In genomic region chr5:138410996-138411640, GRCh38 we compare ENCODE assay signal across 8 cellular contexts. TPM values are rescaled to one million over a fixed set of nuclear protein-coding genes. Genes with fewer than 3 reads are reported as not detected.
A peak's percentile ranks its signal among the peaks of the same experiment; 100 is the strongest.
DNase-seq lines count a peak whose midpoint lies in the region; ATAC-seq and TF ChIP-seq lines count a peak whose summit lies in the region.
"Not testable (repeated sequence)": the region's sequence is repeated elsewhere in the genome, so short reads cannot be mapped to it uniquely, and the experiment has no call there.

No MANE protein-coding gene starts in this region.

- H3K36me3 ChIP-seq in DOHH2 (ENCODE audit: control insufficient read depth, low read length) (peaks cover 43% of the 10 kb centered on the region), SJCRH30 (peaks cover 61% of the 10 kb centered on the region), endodermal cell (ENCODE audit: control insufficient read depth, insufficient read depth, low read length) (peaks cover 74% of the 10 kb centered on the region), upper lobe of right lung (peaks cover 52% of the 10 kb centered on the region)
- not testable (repeated sequence) for H3K36me3 ChIP-seq in parathyroid adenoma (ENCODE audit: control insufficient read depth, insufficient read depth, low read length)

- not testable (repeated sequence) for H3K4me1 ChIP-seq in DOHH2 (ENCODE audit: control insufficient read depth, low read length); SJCRH30; endodermal cell (ENCODE audit: control insufficient read depth, insufficient read depth, low read length); parathyroid adenoma; upper lobe of right lung

- intact Hi-C loops in upper lobe of right lung (cut with DNase I) = not testable (repeated sequence)

- peak; percentile 26 for TF ChIP-seq CTCF in DOHH2 (IDR thresholded peaks at IDR 0.05; ENCODE audit: low read depth, low read length, poor library complexity, severe bottlenecking)
- TF ChIP-seq CTCF in LNCAP (IDR thresholded peaks at IDR 0.05) = peak; percentile 76
- TF ChIP-seq CTCF in endodermal cell (conservative IDR thresholded peaks at IDR 0.05) = peak; percentile 77
- TF ChIP-seq CTCF in parathyroid adenoma (IDR thresholded peaks at IDR 0.05) = peak; percentile 65
- TF ChIP-seq CTCF in upper lobe of right lung (IDR thresholded peaks at IDR 0.05) = peak; percentile 55

- H4K20me1 ChIP-seq in DOHH2 (ENCODE audit: control insufficient read depth, insufficient read depth, low read depth, low read length) = not testable (repeated sequence)

- not testable (repeated sequence) for H3K9me3 ChIP-seq in DOHH2 (ENCODE audit: control insufficient read depth, insufficient read depth, low read length); SJCRH30 (replicated peaks); parathyroid adenoma (ENCODE audit: control insufficient read depth, low read length); upper lobe of right lung
- peaks cover 30% of the 10 kb centered on the region for H3K9me3 ChIP-seq in endodermal cell (ENCODE audit: control insufficient read depth, low read length)

- not testable (repeated sequence) for H3K4me3 ChIP-seq in DOHH2 (ENCODE audit: low read length); SJCRH30; endodermal cell (ENCODE audit: low read length); parathyroid adenoma (ENCODE audit: low read depth, low read length); upper lobe of right lung

- H3K9ac ChIP-seq in endodermal cell (ENCODE audit: extremely low read depth, low read length, poor library complexity, severe bottlenecking); parathyroid adenoma: not testable (repeated sequence)

- not testable (repeated sequence) for H3K27ac Mint-ChIP-seq in activated T-cell treated with anti-CD3 and anti-CD28 coated beads, Interleukin-2, amount 50 U/mL, for 24 hours; endodermal cell

- H3K9me2 ChIP-seq in DOHH2 (replicated peaks; ENCODE audit: control insufficient read depth, low read length) = not testable (repeated sequence)

- H3K9me3 Mint-ChIP-seq in activated T-cell treated with anti-CD3 and anti-CD28 coated beads, Interleukin-2, amount 50 U/mL, for 24 hours = not testable (repeated sequence)
- H3K9me3 Mint-ChIP-seq in endodermal cell = peaks cover 29% of the 10 kb centered on the region

- H3F3A ChIP-seq in DOHH2 (ENCODE audit: control insufficient read depth, insufficient read depth) = peaks cover 15% of the 10 kb centered on the region

- H3K27me3 ChIP-seq in DOHH2 (ENCODE audit: control insufficient read depth, low read length); SJCRH30; endodermal cell (ENCODE audit: control insufficient read depth, insufficient read depth, low read length, poor library complexity, severe bottlenecking); parathyroid adenoma (ENCODE audit: control insufficient read depth, insufficient read depth, low read length); upper lobe of right lung: not testable (repeated sequence)

- DNase-seq in SJCRH30 (peak; percentile 65 to 71), endodermal cell (peak; percentile 85), inferior parietal cortex (ENCODE audit: extremely low spot score) (peak; percentile 56), upper lobe of right lung (peak; percentile 70)
- peak; percentile 47 for DNase-seq in activated T-cell treated with anti-CD3 and anti-CD28 coated beads, Interleukin-2, amount 50 U/mL, for 24 hours

- not testable (repeated sequence) for H3K27ac ChIP-seq in DOHH2 (ENCODE audit: low read depth, low read length); SJCRH30; endodermal cell (ENCODE audit: low read depth, low read length); parathyroid adenoma; upper lobe of right lung

- not testable (repeated sequence) for H3K27me3 Mint-ChIP-seq in activated T-cell treated with anti-CD3 and anti-CD28 coated beads, Interleukin-2, amount 50 U/mL, for 24 hours; endodermal cell (ENCODE audit: insufficient read depth)

- not testable (repeated sequence) for H2AFZ ChIP-seq in parathyroid adenoma

- not testable (repeated sequence) for H3K4me3 Mint-ChIP-seq in activated T-cell treated with anti-CD3 and anti-CD28 coated beads, Interleukin-2, amount 50 U/mL, for 24 hours; endodermal cell

- H3K4me1 Mint-ChIP-seq in activated T-cell treated with anti-CD3 and anti-CD28 coated beads, Interleukin-2, amount 50 U/mL, for 24 hours (ENCODE audit: low read depth) = peaks cover 13% of the 10 kb centered on the region
- H3K4me1 Mint-ChIP-seq in endodermal cell = not testable (repeated sequence)

- 91 to 95% methylated on average over 6 to 12 of the region's 14 CpGs for WGBS in endodermal cell (ENCODE audit: insufficient coverage in 1 of 2, insufficient read length in 1 of 2), 2 experiments

- H3K36me3 Mint-ChIP-seq in activated T-cell treated with anti-CD3 and anti-CD28 coated beads, Interleukin-2, amount 50 U/mL, for 24 hours (ENCODE audit: low read depth) = peaks cover 71% of the 10 kb centered on the region
- peaks cover 74% of the 10 kb centered on the region for H3K36me3 Mint-ChIP-seq in endodermal cell (ENCODE audit: low read depth)

- H3K79me2 ChIP-seq in DOHH2 (ENCODE audit: control insufficient read depth, low read length); parathyroid adenoma: not testable (repeated sequence)

- ATAC-seq in upper lobe of right lung = not testable (repeated sequence)

- H3K4me2 ChIP-seq in DOHH2 (ENCODE audit: low read length); parathyroid adenoma (ENCODE audit: low read length): not testable (repeated sequence)

RNA-seq across cellular contexts. Expression of gene REEP2, which starts 27.7 kb away (rescaled TPM):
- 4.9 and 8.5 TPM in 2 replicates for total RNA-seq in SJCRH30 (2014; rRNA removed; shearing (Covaris generic))
- total RNA-seq in endodermal cell (10 to 100 TPM; 17.7 to 26.9 TPM), upper lobe of right lung (0.55 TPM)
- 46.3 TPM for polyA plus RNA-seq in endodermal cell (2013, experiment 1 of 2)
- 43.3 TPM for polyA plus RNA-seq in endodermal cell (2013, experiment 2 of 2)

RNA-seq across cellular contexts. Expression of gene EGR1, which starts 54.2 kb away (rescaled TPM):
- 2.0 TPM in 2 replicates for total RNA-seq in SJCRH30 (2014; rRNA removed; shearing (Covaris generic))
- total RNA-seq in endodermal cell (10 to 100 TPM in 1 of 2 donors, 1 to 10 TPM in 1; 9.9 to 14.2 TPM), upper lobe of right lung (85.6 TPM)
- polyA plus RNA-seq in endodermal cell (2013, experiment 1 of 2) = 10.7 TPM
- polyA plus RNA-seq in endodermal cell (2013, experiment 2 of 2) = 13.1 TPM

RNA-seq across cellular contexts. Expression of gene KDM3B, which starts 58.6 kb away (rescaled TPM):
- 73.0 and 75.2 TPM in 2 replicates for total RNA-seq in SJCRH30 (2014; rRNA removed; shearing (Covaris generic))
- total RNA-seq in endodermal cell (100 to 1,000 TPM in 1 of 2 donors, 10 to 100 TPM in 1; 98.2 to 104 TPM), upper lobe of right lung (60.6 TPM)
- 77.8 TPM for polyA plus RNA-seq in endodermal cell (2013, experiment 1 of 2)
- polyA plus RNA-seq in endodermal cell (2013, experiment 2 of 2) = 77.7 TPM

Comparison
In these comparisons a context has a peak if more than half of its experiments do, and no peak if none do; other contexts are left out.
1. CTCF ChIP-seq: peak in every context shown above with its lines; median percentile 77 in endodermal cell; 76 in LNCAP; 65 in parathyroid adenoma; 55 in upper lobe of right lung; 26 in DOHH2.